In the genomic region with DNA sequence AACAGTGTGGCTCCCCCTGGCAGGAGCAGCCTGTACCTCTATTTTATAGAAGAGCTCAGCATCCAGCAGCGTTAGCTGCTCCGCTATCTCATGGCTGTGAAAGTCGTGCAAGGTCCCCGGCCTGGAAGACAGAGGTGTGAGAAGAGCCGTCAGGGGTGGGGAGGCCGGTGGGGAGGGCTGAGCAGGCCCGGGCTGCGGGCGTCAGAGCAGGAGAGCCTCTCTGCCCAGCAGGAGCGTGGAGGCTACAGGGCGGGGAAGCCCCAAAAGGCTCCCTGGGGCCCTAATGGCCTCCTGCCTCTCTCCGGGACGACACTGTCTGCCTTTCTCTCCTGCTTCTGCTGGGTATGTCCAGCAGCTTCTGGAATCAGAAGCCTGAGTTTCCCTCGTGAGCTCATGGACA, we compare ENCODE assay signal across 19 cellular contexts. TPM values are rescaled to one million over a fixed set of nuclear protein-coding genes. Genes with fewer than 3 reads are reported as not detected.
"Had no signal": no experiment of that assay in that cellular context is flagged by ENCODE, and none has a peak within 500 bp of the region (broad histone marks: within the 10 kb centered on the region; RNA-seq: fewer than 3 reads in every experiment).

No MANE protein-coding gene starts in this region.

- H3K27ac ChIP-seq: esophagus muscularis mucosa, psoas muscle, sigmoid colon, SK-N-MC, thyroid gland had no signal

- H3K9me3 Mint-ChIP-seq: activated CD4-positive, alpha-beta T cell treated with anti-CD3 and anti-CD28 coated beads, Interleukin-2, amount 10 ng/mL, durations not matched to agents 7 days and 5 days; activated T-cell treated with anti-CD3 and anti-CD28 coated beads, Interleukin-2, amount 50 U/mL, for 4 hours; central memory CD8-positive, alpha-beta T cell; naive B cell; WTC11 had no signal

- H3K27me3 ChIP-seq: esophagus muscularis mucosa, sigmoid colon, thyroid gland had no signal

- ATAC-seq: activated CD8-positive, alpha-beta memory T cell treated with anti-CD3 and anti-CD28 coated beads, Interleukin-2, amount 10 ng/mL, durations not matched to agents 7 days and 5 days; activated T-cell treated with anti-CD3 and anti-CD28 coated beads, Interleukin-2, amount 50 U/mL, for 4 hours; left colon; psoas muscle; WTC11 had no signal

- DNase-seq: activated CD4-positive, alpha-beta T cell treated with anti-CD3 and anti-CD28 coated beads, Interleukin-2, amount 10 ng/mL, durations not matched to agents 7 days and 5 days; activated CD8-positive, alpha-beta memory T cell treated with anti-CD3 and anti-CD28 coated beads, Interleukin-2, amount 10 ng/mL, durations not matched to agents 7 days and 5 days; activated gamma-delta T cell treated with Interleukin-2 at 50 U/mL for 16 hours; activated T-cell treated with anti-CD3 and anti-CD28 coated beads, Interleukin-2, amount 50 U/mL, for 4 hours; cortex of kidney; left colon; naive B cell; occipital lobe; sigmoid colon; stimulated activated CD8-positive, alpha-beta memory T cell treated with anti-CD3 and anti-CD28 coated beads, Interleukin-4, amount 100 ng/mL, for 48 hours; thyroid gland had no signal

- H3K27me3 Mint-ChIP-seq: activated CD4-positive, alpha-beta T cell treated with anti-CD3 and anti-CD28 coated beads, Interleukin-2, amount 10 ng/mL, durations not matched to agents 7 days and 5 days; activated CD8-positive, alpha-beta memory T cell treated with anti-CD3 and anti-CD28 coated beads, Interleukin-2, amount 10 ng/mL, durations not matched to agents 7 days and 5 days; central memory CD8-positive, alpha-beta T cell; naive B cell had no signal

- H3K4me3 Mint-ChIP-seq: activated CD4-positive, alpha-beta T cell treated with anti-CD3 and anti-CD28 coated beads, Interleukin-2, amount 10 ng/mL, durations not matched to agents 7 days and 5 days; activated CD8-positive, alpha-beta memory T cell treated with anti-CD3 and anti-CD28 coated beads, Interleukin-2, amount 10 ng/mL, durations not matched to agents 7 days and 5 days; activated T-cell treated with anti-CD3 and anti-CD28 coated beads, Interleukin-2, amount 50 U/mL, for 4 hours; central memory CD8-positive, alpha-beta T cell; WTC11 had no signal

- H3K9me3 ChIP-seq: esophagus muscularis mucosa, psoas muscle, sigmoid colon, thyroid gland had no signal

- H3K27ac Mint-ChIP-seq: WTC11 had no signal

- H3K4me1 ChIP-seq: sigmoid colon, thyroid gland had no signal

- H3K4me1 Mint-ChIP-seq: WTC11 had no signal

- H3K4me3 ChIP-seq: esophagus muscularis mucosa, lung, psoas muscle, sigmoid colon, SK-N-MC, thyroid gland had no signal

RNA-seq across cellular contexts. Expression of a gene that starts 42.6 kb away (rescaled TPM):
- total RNA-seq: activated CD4-positive, alpha-beta T cell treated with anti-CD3 and anti-CD28 coated beads, Interleukin-2, amount 10 ng/mL, durations not matched to agents 7 days and 5 days; activated CD8-positive, alpha-beta memory T cell treated with anti-CD3 and anti-CD28 coated beads, Interleukin-2, amount 10 ng/mL, durations not matched to agents 7 days and 5 days; activated T-cell treated with anti-CD3 and anti-CD28 coated beads, Interleukin-2, amount 50 U/mL, for 4 hours; fibroblast of villous mesenchyme; occipital lobe; psoas muscle; sigmoid colon; T-helper 1 cell treated with Interleukin-12 subunit alpha and Interleukin-12 subunit beta and Interleukin-4 antibody, amounts not matched to agents 30 ng/mL and 1 ng/mL, for 36 hours; thyroid gland had no signal
